Comparison of ENCODE assay signal across 10 cellular contexts in genomic region chr2:191486584-191487320, GRCh38.
A peak's percentile ranks its signal among the peaks of the same experiment; 100 is the strongest.
DNase-seq lines count a peak whose midpoint lies in the region; ATAC-seq lines count a peak whose summit lies in the region.
"Had no signal": no experiment of that assay in that cellular context is flagged by ENCODE, and none has a peak within 500 bp of the region (broad histone marks: within the 10 kb centered on the region; RNA-seq: fewer than 3 reads in every experiment).

No MANE protein-coding gene starts in this region.

- peak; percentile 76 for ATAC-seq in activated T-helper 17 cell treated with anti-CD3 and anti-CD28 coated beads, Interleukin-2, amount 50 U/mL, for 72 hours (replicated peaks)
- ATAC-seq in HG03135 (IDR thresholded peaks at IDR 0.05; ENCODE audit: unreplicated experiment) = no peak

- peaks cover 11% of the 10 kb centered on the region for H3K9me3 Mint-ChIP-seq in activated T-helper 17 cell treated with anti-CD3 and anti-CD28 coated beads, Interleukin-2, amount 50 U/mL, for 72 hours

- intact Hi-C loops in posterior vena cava (cut with DNase I) = no loop called here

- no peak overlapping the region for H3K27ac Mint-ChIP-seq in activated T-helper 17 cell treated with anti-CD3 and anti-CD28 coated beads, Interleukin-2, amount 50 U/mL, for 72 hours

- H3K36me3 Mint-ChIP-seq in activated T-helper 17 cell treated with anti-CD3 and anti-CD28 coated beads, Interleukin-2, amount 50 U/mL, for 72 hours (ENCODE audit: low read depth) = no peaks in the 10 kb centered on the region

- peak; percentile 97 for DNase-seq in AG08395 (ENCODE audit: low spot score)
- peak; percentile 97 for DNase-seq in HCEC 1CT
- peak; percentile 94 for DNase-seq in islet precursor cell
- no peak for DNase-seq in posterior vena cava (ENCODE audit: low spot score)
- DNase-seq in NCI-H748 (lab: John Stamatoyannopoulos, UW; ENCODE audit: unreplicated experiment) = no peak
- DNase-seq in germinal center (ENCODE audit: low spot score) = no peak
- DNase-seq: activated gamma-delta T cell, NCI-H1092 treated with DMSO at 0.1 percent for 48 hours had no signal

- no peak overlapping the region for H3K4me3 Mint-ChIP-seq in activated T-helper 17 cell treated with anti-CD3 and anti-CD28 coated beads, Interleukin-2, amount 50 U/mL, for 72 hours

- no peaks in the 10 kb centered on the region for H3K4me1 Mint-ChIP-seq in activated T-helper 17 cell treated with anti-CD3 and anti-CD28 coated beads, Interleukin-2, amount 50 U/mL, for 72 hours

- peaks cover 22% of the 10 kb centered on the region for H3K27me3 Mint-ChIP-seq in activated T-helper 17 cell treated with anti-CD3 and anti-CD28 coated beads, Interleukin-2, amount 50 U/mL, for 72 hours

Comparison
In these comparisons a context has a peak if more than half of its experiments do, and no peak if none do; other contexts are left out.
1. DNase-seq: peak in AG08395 (single experiment), HCEC 1CT (single experiment) and islet precursor cell (single experiment); none in posterior vena cava (single experiment), NCI-H748 (single experiment) and germinal center (single experiment).